Comparison of ENCODE assay signal across 8 cellular contexts in genomic region chr13:94601446-94602431, GRCh38. TPM values are rescaled to one million over a fixed set of nuclear protein-coding genes. Genes with fewer than 3 reads are reported as not detected.
DNase-seq lines count a peak whose midpoint lies in the region; ATAC-seq lines count a peak whose summit lies in the region.

Gene GPR180 (plus strand): TSS chr13:94601857. CDS start chr13:94601928, 71 bp downstream.

- H3K4me3 ChIP-seq in BLaER1, result peak within 1 kb of the TSS; percentile 97

- peaks cover 18% of the 10 kb centered on the region for H3K4me1 ChIP-seq in BLaER1

- H4K20me1 ChIP-seq in BLaER1, result 0 out of 2 replicates have a peak, but pooled peaks cover 11% of the 10 kb centered on the region

- peak; percentile 75 for DNase-seq in GM19240 (ENCODE audit: insufficient read length, low spot score)
- DNase-seq in NCI-H524 (lab: John Stamatoyannopoulos, UW), result peak; percentile 99
- DNase-seq in activated CD4-positive, alpha-beta T cell treated with anti-CD3 and anti-CD28 coated beads, Interleukin-2, amount 10 ng/mL, durations not matched to agents 24 days and 14 days, result peak; percentile 97
- DNase-seq in cortex of kidney (lab: John Stamatoyannopoulos, UW), result peak; percentile 26
- DNase-seq in stimulated activated CD4-positive, alpha-beta T cell treated with anti-CD3 and anti-CD28 coated beads, Interleukin-1b, Interleukin-23, amount 100 ng/mL, for 24 hours (ENCODE audit: low read depth in 4 of 4, low spot score in 1 of 4), result peak; percentile 68 to 86 (median 79)

- H3K36me3 ChIP-seq in BLaER1, result peaks cover 17% of the 10 kb centered on the region

- peaks cover 8% of the 10 kb centered on the region; the same call in 1 of the 2 replicates for H3K9me3 ChIP-seq in BLaER1

- H3K27me3 ChIP-seq in BLaER1 (no peaks in the 10 kb centered on the region), layer of hippocampus (ENCODE audit: control insufficient read depth, insufficient read depth, low read length) (no peaks in the 10 kb centered on the region)

- peak within 1 kb of the TSS; percentile 89 for H3K4me3 Mint-ChIP-seq in activated CD4-positive, alpha-beta T cell treated with anti-CD3 and anti-CD28 coated beads, Interleukin-2, amount 10 ng/mL, durations not matched to agents 24 days and 14 days

- H3K4me2 ChIP-seq in BLaER1, result peak within 1 kb of the TSS; percentile 91

- peaks cover 13% of the 10 kb centered on the region for H3K36me3 Mint-ChIP-seq in activated CD4-positive, alpha-beta T cell treated with anti-CD3 and anti-CD28 coated beads, Interleukin-2, amount 10 ng/mL, durations not matched to agents 24 days and 14 days (ENCODE audit: low read depth)

- peak within 1 kb of the TSS; percentile 89 for H3K9ac ChIP-seq in BLaER1

- peaks cover 5% of the 10 kb centered on the region for H3K9me3 Mint-ChIP-seq in activated CD4-positive, alpha-beta T cell treated with anti-CD3 and anti-CD28 coated beads, Interleukin-2, amount 10 ng/mL, durations not matched to agents 24 days and 14 days

- peak within 1 kb of the TSS; percentile 79 for H3K27ac Mint-ChIP-seq in activated CD4-positive, alpha-beta T cell treated with anti-CD3 and anti-CD28 coated beads, Interleukin-2, amount 10 ng/mL, durations not matched to agents 24 days and 14 days

- H3K27me3 Mint-ChIP-seq in activated CD4-positive, alpha-beta T cell treated with anti-CD3 and anti-CD28 coated beads, Interleukin-2, amount 10 ng/mL, durations not matched to agents 24 days and 14 days, result no peaks in the 10 kb centered on the region

- peak within 1 kb of the TSS; percentile 86 for H3K27ac ChIP-seq in BLaER1
- peak within 1 kb of the TSS; percentile 74 for H3K27ac ChIP-seq in layer of hippocampus (ENCODE audit: low read depth, low read length)

- peak; percentile 99 for ATAC-seq in HG03457 (IDR thresholded peaks at IDR 0.05; ENCODE audit: unreplicated experiment)

- intact Hi-C loops in activated CD4-positive, alpha-beta T cell treated with anti-CD3 and anti-CD28 coated beads, Interleukin-2, amount 10 ng/mL, durations not matched to agents 24 days and 14 days (cut with micrococcal nuclease), result loop anchor here (1.0 to 5.0 kb wide), 3 partner anchors 15 to 1076 kb away; partner anchors contain the start of gene DNAJC3

- H3K4me1 Mint-ChIP-seq in activated CD4-positive, alpha-beta T cell treated with anti-CD3 and anti-CD28 coated beads, Interleukin-2, amount 10 ng/mL, durations not matched to agents 24 days and 14 days, result peaks cover 27% of the 10 kb centered on the region

RNA-seq across cellular contexts. Expression of gene GPR180, which starts in this region (rescaled TPM):
- total RNA-seq in activated CD4-positive, alpha-beta T cell treated with anti-CD3 and anti-CD28 coated beads, Interleukin-2, amount 10 ng/mL, durations not matched to agents 24 days and 14 days, result 9.8 and 10.3 TPM in 2 replicates

Comparison
In these comparisons a context has a peak if more than half of its experiments do, and no peak if none do; other contexts are left out.
1. Peak in every context shown above with its lines: DNase-seq, ATAC-seq, H3K4me3 ChIP-seq and H3K27ac ChIP-seq.
2. DNase-seq: peak in every context shown above with its lines; median percentile 99 in NCI-H524; 97 in activated CD4-positive, alpha-beta T cell treated with anti-CD3 and anti-CD28 coated beads, Interleukin-2, amount 10 ng/mL, durations not matched to agents 24 days and 14 days; 79 in stimulated activated CD4-positive, alpha-beta T cell treated with anti-CD3 and anti-CD28 coated beads, Interleukin-1b, Interleukin-23, amount 100 ng/mL, for 24 hours; 75 in GM19240; 26 in cortex of kidney.